8 cellular contexts compared by ENCODE assay signal in genomic region chrX:15674514-15674898, GRCh38. TPM values are rescaled to one million over a fixed set of nuclear protein-coding genes. Genes with fewer than 3 reads are reported as not detected.
DNase-seq lines count a peak whose midpoint lies in the region; ATAC-seq, FAIRE-seq and TF ChIP-seq lines count a peak whose summit lies in the region.

No MANE protein-coding gene starts in this region.

- no peaks in the 10 kb centered on the region for H3K4me1 ChIP-seq in prostate gland (replicated peaks)

- H3K36me3 ChIP-seq in prostate gland = no peaks in the 10 kb centered on the region

- no peaks in the 10 kb centered on the region for H3K27me3 ChIP-seq in prostate gland (replicated peaks; ENCODE audit: insufficient read depth)

- peak; percentile 73 to 83 for DNase-seq in AML-193 (lab: John Stamatoyannopoulos, UW)
- DNase-seq in GM18507 (ENCODE audit: extremely low spot score, insufficient read length, low read depth) = peak; percentile 64
- DNase-seq in NCI-H345 treated with DMSO at 0.1 percent for 48 hours (lab: John Stamatoyannopoulos, UW; ENCODE audit: unreplicated experiment) = peak; percentile 80
- DNase-seq in activated naive CD4-positive, alpha-beta T cell treated with anti-CD3 and anti-CD28 coated beads for 36 hours = peak; percentile 85
- peak; percentile 95 for DNase-seq in Right ventricle myocardium superior
- peak; percentile 91 for DNase-seq in prostate gland (ENCODE audit: low spot score)
- no peak for DNase-seq in GOT3 (lab: John Stamatoyannopoulos, UW)

- WGBS in prostate gland = under 1% methylated on average over 17 of the region's 17 CpGs

- H3K27me3 Mint-ChIP-seq in activated naive CD4-positive, alpha-beta T cell treated with anti-CD3 and anti-CD28 coated beads for 36 hours (ENCODE audit: low read depth) = no peaks in the 10 kb centered on the region

- H3K4me3 Mint-ChIP-seq in activated naive CD4-positive, alpha-beta T cell treated with anti-CD3 and anti-CD28 coated beads for 36 hours = no peak overlapping the region

- H3K4me1 Mint-ChIP-seq in activated naive CD4-positive, alpha-beta T cell treated with anti-CD3 and anti-CD28 coated beads for 36 hours (ENCODE audit: low read depth) = peaks cover 21% of the 10 kb centered on the region

- H3K9me3 ChIP-seq in prostate gland = no peaks in the 10 kb centered on the region

- peak overlapping the region; percentile 49 to 54 for H3K4me3 ChIP-seq in prostate gland

- no peak overlapping the region for H3K27ac Mint-ChIP-seq in activated naive CD4-positive, alpha-beta T cell treated with anti-CD3 and anti-CD28 coated beads for 36 hours

- H3K9me3 Mint-ChIP-seq in activated naive CD4-positive, alpha-beta T cell treated with anti-CD3 and anti-CD28 coated beads for 36 hours = no peaks in the 10 kb centered on the region

- ATAC-seq in HG02970 (IDR thresholded peaks at IDR 0.05; ENCODE audit: low FRiP score, unreplicated experiment) (peak; percentile 79), Right ventricle myocardium superior (ENCODE audit: poor library complexity) (peak; percentile 92)

- intact Hi-C loops in activated naive CD4-positive, alpha-beta T cell treated with anti-CD3 and anti-CD28 coated beads for 36 hours (cut with micrococcal nuclease) = no loop called here
- intact Hi-C loops in Right ventricle myocardium superior (cut with DNase I) = no loop called here
- intact Hi-C loops in prostate gland (cut with DNase I) = loop anchor here (10.0 kb wide), 2 partner anchors 180 kb away; partner anchors contain the start of genes AP1S2 and PIR

- CTCF ChIA-PET in activated naive CD4-positive, alpha-beta T cell treated with anti-CD3 and anti-CD28 coated beads for 36 hours (lab: Charles Lee) = no interaction called here

- H3K27ac ChIP-seq in prostate gland = peak overlapping the region; percentile 94 to 97

- H3K36me3 Mint-ChIP-seq in activated naive CD4-positive, alpha-beta T cell treated with anti-CD3 and anti-CD28 coated beads for 36 hours (ENCODE audit: low read depth) = peaks cover 2% of the 10 kb centered on the region

- TF ChIP-seq CTCF in prostate gland (IDR thresholded peaks at IDR 0.05) = no peak

- no peak for FAIRE-seq in GM18507 (lab: Jason Lieb, UNC)

- peak; percentile 75 for TF ChIP-seq POLR2A in prostate gland (IDR thresholded peaks at IDR 0.05)

RNA-seq across cellular contexts. Expression of gene CLTRN, which starts 9.9 kb away (rescaled TPM):
- under 1 TPM; 0.38 to 0.59 TPM for total RNA-seq in activated naive CD4-positive, alpha-beta T cell treated with anti-CD3 and anti-CD28 coated beads for 36 hours
- total RNA-seq in Right ventricle myocardium superior = 0.94 TPM
- under 1 TPM; 0.36 to 0.57 TPM for total RNA-seq in prostate gland
